11 cellular contexts compared by ENCODE assay signal in the genomic region with DNA sequence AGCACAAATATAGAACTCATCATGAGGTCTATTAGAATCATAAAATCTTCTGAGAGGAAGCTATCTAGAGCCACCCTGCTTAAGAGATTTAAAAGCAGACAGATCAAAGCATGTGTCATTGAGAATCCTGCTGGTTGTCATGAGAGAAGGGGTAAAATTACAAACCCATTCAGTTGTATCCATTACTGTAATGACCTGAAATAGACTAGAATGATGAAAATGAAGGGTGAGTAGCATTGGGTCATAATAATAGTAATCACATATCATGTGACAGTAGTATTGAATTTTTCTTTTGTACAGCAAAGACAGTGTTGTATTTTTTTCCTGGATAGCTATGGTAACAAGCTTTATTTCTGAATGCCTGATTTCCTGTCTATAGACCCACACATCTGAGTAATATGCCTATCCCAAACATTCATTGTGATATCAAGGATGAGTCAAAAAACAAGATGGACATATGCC.
A peak's percentile ranks its signal among the peaks of the same experiment; 100 is the strongest.
DNase-seq lines count a peak whose midpoint lies in the region; ATAC-seq, FAIRE-seq and TF ChIP-seq lines count a peak whose summit lies in the region.
"Had no signal": no experiment of that assay in that cellular context is flagged by ENCODE, and none has a peak within 500 bp of the region (broad histone marks: within the 10 kb centered on the region; RNA-seq: fewer than 3 reads in every experiment).

No MANE protein-coding gene starts in this region.

- H3K23ac ChIP-seq in mesendoderm (ENCODE audit: low read length), result no peak overlapping the region

- H3K18ac ChIP-seq in mesendoderm (ENCODE audit: low read length), result no peak overlapping the region

- dilution Hi-C loops in endothelial cell of umbilical vein (cut with MboI; ENCODE audit: extremely low pct_ligation_motif_present, low sequenced_read_pairs), result no loop called here

- CTCF ChIA-PET in endothelial cell of umbilical vein (lab: Charles Lee) (interaction anchor here (0.6 to 2.0 kb wide), 12 partner anchors 12 to 238 kb away, joined by 3 to 11 read pairs (median 6); no protein-coding TSS in a partner anchor), HepG2 (lab: Yijun Ruan, JAX; ENCODE audit: low intra/inter-chr PET ratio, low total read pairs) (no interaction called here)

- in situ Hi-C loops in HepG2 (cut with HindIII; ENCODE audit: extremely low pct_ligation_motif_present, low pct_unique_long_range_greater_than_20kb), result no loop called here

- H3K27me3 ChIP-seq in endothelial cell of umbilical vein (ENCODE audit: control insufficient read depth in 2 of 2, insufficient read depth in 2 of 2, low read length in 2 of 2), result no peaks in the 10 kb centered on the region
- no peaks in the 10 kb centered on the region for H3K27me3 ChIP-seq in osteoblast (ENCODE audit: insufficient read depth, low read length)
- no peaks in the 10 kb centered on the region for H3K27me3 ChIP-seq in mesendoderm (ENCODE audit: insufficient read depth, low read length, poor library complexity)
- H3K27me3 ChIP-seq in HepG2 (ENCODE audit: control insufficient read depth in 1 of 2, insufficient read depth in 2 of 2, low read length in 2 of 2), result no peaks in the 10 kb centered on the region

- H4K8ac ChIP-seq in mesendoderm (ENCODE audit: low read depth, low read length), result no peak overlapping the region

- H3K56ac ChIP-seq in mesendoderm (ENCODE audit: low read length), result no peak overlapping the region

- no peak overlapping the region for H3K4me3 Mint-ChIP-seq in stimulated activated naive CD8-positive, alpha-beta T cell treated with anti-CD3 and anti-CD28 coated beads, Interleukin-15, amount 100 ng/mL, for 72 hours
- H3K4me3 Mint-ChIP-seq: CD4-positive, CD25-positive, alpha-beta regulatory T cell; central memory CD8-positive, alpha-beta T cell; T-cell had no signal

- no peak for ATAC-seq in stimulated activated naive CD8-positive, alpha-beta T cell treated with anti-CD3 and anti-CD28 coated beads, Interleukin-15, amount 100 ng/mL, for 72 hours
- no peak for ATAC-seq in HepG2
- ATAC-seq: T-cell had no signal

- no peak overlapping the region for H3K4ac ChIP-seq in mesendoderm (ENCODE audit: low read depth, low read length)

- TF ChIP-seq RAD21 in HepG2 (CRISPR knock-in tag; IDR thresholded peaks at IDR 0.05), result no peak

- H2AFZ ChIP-seq in endothelial cell of umbilical vein (ENCODE audit: low read depth, low read length), result no peak overlapping the region
- H2AFZ ChIP-seq in osteoblast (ENCODE audit: low read length), result no peak overlapping the region
- no peak overlapping the region for H2AFZ ChIP-seq in HepG2 (ENCODE audit: low read length)

- H3K4me2 ChIP-seq in endothelial cell of umbilical vein (ENCODE audit: insufficient read depth, low read length) (peak overlapping the region; percentile 60), osteoblast (ENCODE audit: insufficient read depth, low read length) (peak overlapping the region; percentile 60), mesendoderm (ENCODE audit: low read length) (no peak overlapping the region), HepG2 (ENCODE audit: low read depth, low read length) (no peak overlapping the region)

- H3K4me1 Mint-ChIP-seq in stimulated activated naive CD8-positive, alpha-beta T cell treated with anti-CD3 and anti-CD28 coated beads, Interleukin-15, amount 100 ng/mL, for 72 hours, result no peaks in the 10 kb centered on the region
- H3K4me1 Mint-ChIP-seq: central memory CD8-positive, alpha-beta T cell; T-cell had no signal

- H3K9ac ChIP-seq in endothelial cell of umbilical vein (replicated peaks; ENCODE audit: extremely low read depth, insufficient read depth, low read length), result peak overlapping the region; percentile 58
- no peak overlapping the region for H3K9ac ChIP-seq in mesendoderm (ENCODE audit: low read length)
- H3K9ac ChIP-seq in HepG2 (ENCODE audit: insufficient read depth, low read depth, low read length), result no peak overlapping the region

- H3K9me1 ChIP-seq in endothelial cell of umbilical vein (replicated peaks; ENCODE audit: control insufficient read depth, extremely low read depth, insufficient read depth, low read length), result no peaks in the 10 kb centered on the region

- H3K9me3 ChIP-seq in endothelial cell of umbilical vein (replicated peaks; ENCODE audit: control insufficient read depth, insufficient read depth, low read length), result no peaks in the 10 kb centered on the region
- no peaks in the 10 kb centered on the region for H3K9me3 ChIP-seq in osteoblast (ENCODE audit: low read depth, low read length)
- H3K9me3 ChIP-seq in HepG2 (ENCODE audit: low read length), result no peaks in the 10 kb centered on the region

- no peak overlapping the region for H3K27ac Mint-ChIP-seq in stimulated activated naive CD8-positive, alpha-beta T cell treated with anti-CD3 and anti-CD28 coated beads, Interleukin-15, amount 100 ng/mL, for 72 hours
- H3K27ac Mint-ChIP-seq: CD4-positive, CD25-positive, alpha-beta regulatory T cell; T-cell had no signal

- peaks cover 34% of the 10 kb centered on the region for H3K79me2 ChIP-seq in endothelial cell of umbilical vein (ENCODE audit: control insufficient read depth, insufficient read depth, low read length)
- no peaks in the 10 kb centered on the region for H3K79me2 ChIP-seq in osteoblast (ENCODE audit: insufficient read depth, low read length)
- H3K79me2 ChIP-seq in mesendoderm (ENCODE audit: control insufficient read depth, insufficient read depth, low read length), result no peaks in the 10 kb centered on the region
- no peaks in the 10 kb centered on the region for H3K79me2 ChIP-seq in HepG2 (ENCODE audit: insufficient read depth, low read length)

- H2AK5ac ChIP-seq in mesendoderm (ENCODE audit: low read length), result no peak overlapping the region

- BruUV-seq in endothelial cell of umbilical vein (replicated peaks; lab: Mats Ljungman, UMichigan) (no TSS peak), HepG2 (replicated peaks; lab: Mats Ljungman, UMichigan) (no TSS peak)

- TF ChIP-seq POLR2A in endothelial cell of umbilical vein (IDR thresholded peaks at IDR 0.05; ENCODE audit: low read depth, low read length) (no peak), HepG2 (IDR thresholded peaks at IDR 0.05; ENCODE audit: insufficient read depth in 1 of 2, low read depth in 2 of 2, low read length in 2 of 2) (no peak)

- H3K9me3 Mint-ChIP-seq in stimulated activated naive CD8-positive, alpha-beta T cell treated with anti-CD3 and anti-CD28 coated beads, Interleukin-15, amount 100 ng/mL, for 72 hours, result no peaks in the 10 kb centered on the region
- H3K9me3 Mint-ChIP-seq: central memory CD8-positive, alpha-beta T cell had no signal

- H3K27me3 Mint-ChIP-seq in stimulated activated naive CD8-positive, alpha-beta T cell treated with anti-CD3 and anti-CD28 coated beads, Interleukin-15, amount 100 ng/mL, for 72 hours, result peaks cover 9% of the 10 kb centered on the region
- H3K27me3 Mint-ChIP-seq: CD4-positive, CD25-positive, alpha-beta regulatory T cell; central memory CD8-positive, alpha-beta T cell; T-cell had no signal

- FAIRE-seq in endothelial cell of umbilical vein (lab: Jason Lieb, UNC), result peak; percentile 77
- no peak for FAIRE-seq in HepG2 (lab: Jason Lieb, UNC)

- H3K4me3 ChIP-seq in endothelial cell of umbilical vein (replicated peaks in 1 of 3; ENCODE audit: insufficient read depth in 1 of 3, low read depth in 1 of 3, low read length in 3 of 3) (no peak overlapping the region), osteoblast (ENCODE audit: insufficient read depth, low read length) (no peak overlapping the region), mesendoderm (ENCODE audit: low read length) (no peak overlapping the region), HepG2 (replicated peaks in 1 of 3; ENCODE audit: insufficient read depth in 1 of 3, low read depth in 2 of 3, low read length in 3 of 3) (no peak overlapping the region)

- H2BK15ac ChIP-seq in mesendoderm (replicated peaks; ENCODE audit: low read depth), result no peak overlapping the region

- no peak overlapping the region for H2BK120ac ChIP-seq in mesendoderm (ENCODE audit: low read depth, low read length)

- H2BK5ac ChIP-seq in mesendoderm (ENCODE audit: low read length), result no peak overlapping the region

- H3K4me1 ChIP-seq in endothelial cell of umbilical vein (ENCODE audit: control insufficient read depth, extremely low read depth, insufficient read depth, low read length) (peaks cover 28% of the 10 kb centered on the region), osteoblast (ENCODE audit: insufficient read depth, low read length) (peaks cover 23% of the 10 kb centered on the region), mesendoderm (ENCODE audit: control insufficient read depth, low read depth, low read length) (no peaks in the 10 kb centered on the region), HepG2 (ENCODE audit: insufficient read depth, low read length) (0 out of 2 replicates have a peak, but pooled peaks cover 6% of the 10 kb centered on the region)

- H3K27ac ChIP-seq in endothelial cell of umbilical vein (ENCODE audit: insufficient read depth, low read depth, low read length) (peak overlapping the region; percentile 80), osteoblast (ENCODE audit: low read depth, low read length) (peak overlapping the region; percentile 75), mesendoderm (ENCODE audit: low read depth, low read length) (no peak overlapping the region), HepG2 (ENCODE audit: extremely low read length, insufficient read depth, low read length) (no peak overlapping the region)

- no peak overlapping the region for H4K5ac ChIP-seq in mesendoderm (ENCODE audit: low read length)

- intact Hi-C loops in endothelial cell of umbilical vein (cut with micrococcal nuclease) (loop anchor here (1.0 kb wide), 3 partner anchors 16 to 46 kb away; no protein-coding TSS in a partner anchor), HepG2 (cut with micrococcal nuclease; ENCODE audit: unreplicated experiment) (no loop called here)

- no peaks in the 10 kb centered on the region for H3K36me3 ChIP-seq in endothelial cell of umbilical vein (ENCODE audit: control insufficient read depth in 2 of 2, extremely low read depth in 1 of 2, insufficient read depth in 2 of 2, low read length in 2 of 2)
- H3K36me3 ChIP-seq in osteoblast (ENCODE audit: insufficient read depth, low read length), result no peaks in the 10 kb centered on the region
- no peaks in the 10 kb centered on the region for H3K36me3 ChIP-seq in mesendoderm (ENCODE audit: control insufficient read depth, insufficient read depth, low read length)
- H3K36me3 ChIP-seq in HepG2 (replicated peaks in 1 of 2; ENCODE audit: control insufficient read depth in 1 of 2, insufficient read depth in 2 of 2, low read length in 2 of 2), result no peaks in the 10 kb centered on the region

- DNase-seq in EH (ENCODE audit: low read depth), result peak; percentile 25
- peak; percentile 94 for DNase-seq in NCI-H69 (lab: John Stamatoyannopoulos, UW)
- DNase-seq in endothelial cell of umbilical vein (ENCODE audit: low read depth, low spot score), result peak; percentile 90
- no peak for DNase-seq in osteoblast (ENCODE audit: insufficient read length, low spot score, missing footprints)
- no peak for DNase-seq in HPDE6-E6E7 (ENCODE audit: extremely low spot score)
- DNase-seq in mesendoderm, result no peak
- no peak for DNase-seq in stimulated activated naive CD8-positive, alpha-beta T cell treated with anti-CD3 and anti-CD28 coated beads, Interleukin-15, amount 100 ng/mL, for 72 hours
- DNase-seq in HepG2 (ENCODE audit: low spot score), result no peak
- DNase-seq: CD4-positive, CD25-positive, alpha-beta regulatory T cell; T-cell had no signal

- TF ChIP-seq CTCF in endothelial cell of umbilical vein (IDR thresholded peaks at IDR 0.05; ENCODE audit: extremely low read depth in 1 of 2, insufficient read depth in 1 of 2, low read depth in 1 of 2, low read length in 2 of 2), result no peak
- TF ChIP-seq CTCF in osteoblast (IDR thresholded peaks at IDR 0.05; ENCODE audit: extremely low read depth, low read depth, low read length), result no peak
- no peak for TF ChIP-seq CTCF in HepG2 (CRISPR knock-in tag; IDR thresholded peaks at IDR 0.05)

- H3K79me1 ChIP-seq in mesendoderm (ENCODE audit: low read length), result no peaks in the 10 kb centered on the region

- POLR2A ChIA-PET in endothelial cell of umbilical vein (lab: Charles Lee), result no interaction called here
- POLR2A ChIA-PET in HepG2 (lab: Yijun Ruan, JAX), result no interaction called here

- TF ChIP-seq EP300 in HepG2 (IDR thresholded peaks at IDR 0.05; ENCODE audit: low read depth in 2 of 2, low read length in 2 of 2) (no peak), HepG2 (CRISPR knock-in tag; IDR thresholded peaks at IDR 0.05; ENCODE audit: borderline replicate concordance) (no peak)

- H4K20me1 ChIP-seq in endothelial cell of umbilical vein (replicated peaks; ENCODE audit: control insufficient read depth, extremely low read depth, insufficient read depth, low read length), result no peaks in the 10 kb centered on the region
- H4K20me1 ChIP-seq in osteoblast (ENCODE audit: insufficient read depth, low read length), result no peaks in the 10 kb centered on the region
- no peaks in the 10 kb centered on the region for H4K20me1 ChIP-seq in HepG2 (ENCODE audit: insufficient read depth, low read length)

Comparison
In these comparisons a context has a peak if more than half of its experiments do, and no peak if none do; other contexts are left out.
1. DNase-seq: peak in EH (single experiment), NCI-H69 (single experiment) and endothelial cell of umbilical vein (single experiment); none in osteoblast (single experiment), HPDE6-E6E7 (single experiment), mesendoderm (single experiment), stimulated activated naive CD8-positive, alpha-beta T cell treated with anti-CD3 and anti-CD28 coated beads, Interleukin-15, amount 100 ng/mL, for 72 hours (0 of 2) and HepG2 (single experiment).
2. H3K27ac ChIP-seq: peak in endothelial cell of umbilical vein (single experiment) and osteoblast (single experiment); none in mesendoderm (single experiment) and HepG2 (single experiment).
3. H3K4me2 ChIP-seq: peak in endothelial cell of umbilical vein (single experiment) and osteoblast (single experiment); none in mesendoderm (single experiment) and HepG2 (single experiment).